In the genomic region with DNA sequence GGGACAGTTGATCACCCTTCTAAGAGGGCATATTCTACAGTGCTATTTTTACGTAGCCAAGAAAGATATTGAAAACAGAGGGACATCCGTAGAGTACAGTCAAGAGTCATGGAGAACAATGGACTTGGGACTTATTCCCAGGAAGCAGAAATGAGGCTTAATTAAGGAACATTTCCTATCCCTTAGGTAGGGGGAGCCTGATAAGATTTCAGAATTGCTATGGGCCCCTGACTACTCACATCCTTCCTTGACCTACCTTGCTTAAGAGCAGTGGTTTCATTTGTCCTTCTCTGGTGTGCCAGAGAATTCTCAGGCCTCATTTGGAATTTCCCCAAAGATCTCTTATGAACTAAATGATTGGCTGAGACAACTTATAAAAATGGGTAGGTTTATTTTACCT, we compare ENCODE assay signal across 8 cellular contexts.
"Had no signal": no experiment of that assay in that cellular context is flagged by ENCODE, and none has a peak within 500 bp of the region (broad histone marks: within the 10 kb centered on the region; RNA-seq: fewer than 3 reads in every experiment).

No MANE protein-coding gene starts in this region.

- DNase-seq: GDM1, GF-D8 had no signal

- FAIRE-seq: G401.6, GM12891, GM12892, GM18507, GM19239 had no signal

- H3K4me3 ChIP-seq: GM12878 had no signal

- ATAC-seq: GM12878 had no signal
